In genomic region chr20:2889797-2890196, GRCh38 we compare ENCODE assay signal across 1 cellular context.
TF ChIP-seq lines count a peak whose summit lies in the region.

No MANE protein-coding gene starts in this region.

TF ChIP-seq in K562, 482 proteins besides CTCF, POLR2A, EP300 and RAD21:
- peak; percentile 33 for TF ChIP-seq RBBP5 (IDR thresholded peaks at IDR 0.05; ENCODE audit: borderline replicate concordance, insufficient read depth, low read length, poor library complexity, severe bottlenecking)
- TF ChIP-seq HEY1 (CRISPR knock-in tag; IDR thresholded peaks at IDR 0.05; ENCODE audit: borderline replicate concordance): no peak
